ENCODE assay signal across 12 cellular contexts in genomic region chr19:17688853-17689595, GRCh38. TPM values are rescaled to one million over a fixed set of nuclear protein-coding genes. Genes with fewer than 3 reads are reported as not detected.
DNase-seq lines count a peak whose midpoint lies in the region; ATAC-seq and TF ChIP-seq lines count a peak whose summit lies in the region.
"Had no signal": no experiment of that assay in that cellular context is flagged by ENCODE, and none has a peak within 500 bp of the region (broad histone marks: within the 10 kb centered on the region; RNA-seq: fewer than 3 reads in every experiment).

No MANE protein-coding gene starts in this region.

- peak overlapping the region in 6 of 7 donors; percentile 4 to 40 (median 25) for H3K4me3 Mint-ChIP-seq in CD8-positive, alpha-beta memory T cell
- peak overlapping the region in 3 of 4 donors; percentile 10 to 40 (median 17) for H3K4me3 Mint-ChIP-seq in IgD-negative memory B cell
- H3K4me3 Mint-ChIP-seq in effector memory CD8-positive, alpha-beta T cell, result peak overlapping the region; percentile 3 to 42

- no peak for TF ChIP-seq EP300 in neural cell (conservative IDR thresholded peaks at IDR 0.05; ENCODE audit: poor library complexity, severe bottlenecking)

- peaks cover 0 to 4% (median 0%) of the 10 kb centered on the region in 3 donors for H3K36me3 Mint-ChIP-seq in CD8-positive, alpha-beta memory T cell
- no peaks in the 10 kb centered on the region for H3K36me3 Mint-ChIP-seq in IgD-negative memory B cell
- H3K36me3 Mint-ChIP-seq in effector memory CD8-positive, alpha-beta T cell (ENCODE audit: insufficient read depth), result no peaks in the 10 kb centered on the region

- TF ChIP-seq CTCF in neural cell (IDR thresholded peaks at IDR 0.05; ENCODE audit: poor library complexity, severe bottlenecking), result no peak

- no peaks in the 10 kb centered on the region for H3K9me2 ChIP-seq in neural cell (ENCODE audit: insufficient read depth, low read length)

- H3K9me3 Mint-ChIP-seq in CD8-positive, alpha-beta memory T cell, result peaks cover 0 to 7% (median 0%) of the 10 kb centered on the region in 5 donors
- peaks cover 0 to 5% (median 0%) of the 10 kb centered on the region in 3 donors for H3K9me3 Mint-ChIP-seq in IgD-negative memory B cell
- H3K9me3 Mint-ChIP-seq in effector memory CD8-positive, alpha-beta T cell, result peaks cover 0 to 2% of the 10 kb centered on the region in 2 donors

- peak overlapping the region in 3 of 8 donors; percentile 1 to 23 (median 13) for H3K27ac Mint-ChIP-seq in CD8-positive, alpha-beta memory T cell
- H3K27ac Mint-ChIP-seq in IgD-negative memory B cell, result peak overlapping the region in 1 of 3 donors; percentile 89
- H3K27ac Mint-ChIP-seq in effector memory CD8-positive, alpha-beta T cell, result no peak overlapping the region

- peak overlapping the region; percentile 44 for H3K4me2 ChIP-seq in neural cell (ENCODE audit: low read length)

- POLR2A ChIA-PET in CD8-positive, alpha-beta memory T cell (lab: Charles Lee), result no interaction called here

- no peaks in the 10 kb centered on the region for H4K20me1 ChIP-seq in neural cell (ENCODE audit: insufficient read depth)

- H3K36me3 ChIP-seq in CD8-positive, alpha-beta memory T cell (ENCODE audit: insufficient read depth, low read length), result no peaks in the 10 kb centered on the region
- H3K36me3 ChIP-seq in neural cell (ENCODE audit: insufficient read depth, low read length), result no peaks in the 10 kb centered on the region
- H3K36me3 ChIP-seq: ascending aorta, pancreas had no signal

- peaks cover 46 to 61% of the 10 kb centered on the region in 2 donors for H3K27me3 Mint-ChIP-seq in CD8-positive, alpha-beta memory T cell
- H3K27me3 Mint-ChIP-seq in IgD-negative memory B cell, result peaks cover 58% of the 10 kb centered on the region
- peaks cover 67 to 79% of the 10 kb centered on the region in 2 donors for H3K27me3 Mint-ChIP-seq in effector memory CD8-positive, alpha-beta T cell

- no peaks in the 10 kb centered on the region for H3K9me3 ChIP-seq in CD8-positive, alpha-beta memory T cell (ENCODE audit: low read length)
- no peaks in the 10 kb centered on the region for H3K9me3 ChIP-seq in neural cell (ENCODE audit: low read length)
- H3K9me3 ChIP-seq: ascending aorta, pancreas had no signal

- no peak overlapping the region for H3K27ac ChIP-seq in CD8-positive, alpha-beta memory T cell (ENCODE audit: low read depth, low read length)
- H3K27ac ChIP-seq in neural cell (ENCODE audit: low read length), result peak overlapping the region; percentile 53
- H3K27ac ChIP-seq: ascending aorta, pancreas had no signal

- intact Hi-C loops in Right ventricle myocardium superior (cut with DNase I), result no loop called here

- H3K9ac ChIP-seq in neural cell (ENCODE audit: low read length), result peak overlapping the region; percentile 89

- H3K27me3 ChIP-seq in CD8-positive, alpha-beta memory T cell (ENCODE audit: insufficient read depth, low read length, poor library complexity, severe bottlenecking), result peaks cover 44% of the 10 kb centered on the region
- no peaks in the 10 kb centered on the region for H3K27me3 ChIP-seq in neural cell (ENCODE audit: insufficient read depth, low read depth, low read length)

- ATAC-seq in effector memory CD8-positive, alpha-beta T cell (replicated peaks), result no peak
- ATAC-seq in Right ventricle myocardium superior (ENCODE audit: poor library complexity), result no peak
- no peak for ATAC-seq in HG03175 (IDR thresholded peaks at IDR 0.05; ENCODE audit: unreplicated experiment)
- ATAC-seq in GM19328 (IDR thresholded peaks at IDR 0.05; ENCODE audit: unreplicated experiment), result no peak

- peaks cover 4% of the 10 kb centered on the region for H3K4me1 ChIP-seq in CD8-positive, alpha-beta memory T cell (ENCODE audit: insufficient read depth, low read length)
- H3K4me1 ChIP-seq: pancreas had no signal

- no peak for DNase-seq in CD8-positive, alpha-beta memory T cell
- DNase-seq in effector memory CD8-positive, alpha-beta T cell, result no peak
- DNase-seq in Right ventricle myocardium superior (no peak), A172 (ENCODE audit: low spot score) (no peak)
- DNase-seq: DND-41 had no signal

- H3K79me2 ChIP-seq in neural cell (replicated peaks; ENCODE audit: insufficient read depth, low read length), result no peaks in the 10 kb centered on the region

- no peak overlapping the region for H3K4me3 ChIP-seq in CD8-positive, alpha-beta memory T cell (ENCODE audit: low read length)
- H3K4me3 ChIP-seq in neural cell (ENCODE audit: low read length), result peak overlapping the region; percentile 99
- H3K4me3 ChIP-seq: lung had no signal

- peaks cover 7 to 28% (median 11%) of the 10 kb centered on the region in 3 donors for H3K4me1 Mint-ChIP-seq in CD8-positive, alpha-beta memory T cell
- H3K4me1 Mint-ChIP-seq in IgD-negative memory B cell, result peaks cover 0 to 7% (median 6%) of the 10 kb centered on the region in 3 donors
- H3K4me1 Mint-ChIP-seq in effector memory CD8-positive, alpha-beta T cell (ENCODE audit: low read depth in 2 of 2), result peaks cover 8 to 10% of the 10 kb centered on the region in 2 donors

- TF ChIP-seq RAD21 in neural cell (conservative IDR thresholded peaks at IDR 0.05), result no peak

- H2AFZ ChIP-seq in neural cell (ENCODE audit: low read depth, low read length), result peak overlapping the region; percentile 85

- H3F3A ChIP-seq in neural cell (ENCODE audit: insufficient read depth, low read length, poor library complexity, severe bottlenecking), result no peaks in the 10 kb centered on the region

- CTCF ChIA-PET in CD8-positive, alpha-beta memory T cell (lab: Charles Lee), result no interaction called here

TF ChIP-seq in neural cell, 6 proteins besides CTCF, POLR2A, EP300 and RAD21:
- no peak for TF ChIP-seq REST (IDR thresholded peaks at IDR 0.05; ENCODE audit: borderline replicate concordance)
- TF ChIP-seq EZH2 (IDR thresholded peaks at IDR 0.05; ENCODE audit: borderline replicate concordance, insufficient read depth, low read length, poor library complexity, severe bottlenecking), result no peak
- TF ChIP-seq POLR2AphosphoS5 (IDR thresholded peaks at IDR 0.05), result no peak
- TF ChIP-seq MXI1 (conservative IDR thresholded peaks at IDR 0.05; ENCODE audit: poor library complexity, severe bottlenecking), result no peak
- TF ChIP-seq TAF1 (IDR thresholded peaks at IDR 0.05; ENCODE audit: low read depth), result no peak
- TF ChIP-seq SMC3 (conservative IDR thresholded peaks at IDR 0.05; ENCODE audit: poor library complexity), result no peak
TF ChIP-seq in neural cell: peak in this region for 0.

RNA-seq across cellular contexts. Expression of gene UNC13A, which starts 0.9 kb away (rescaled TPM):
- total RNA-seq in CD8-positive, alpha-beta memory T cell, result not detected
- not detected for polyA plus RNA-seq in CD8-positive, alpha-beta memory T cell
- polyA plus RNA-seq in IgD-negative memory B cell (not detected), neural cell (7.8 and 7.9 TPM in 2 replicates)
- 30.9 and 33.2 TPM in 2 replicates for polyA minus RNA-seq in neural cell
- total RNA-seq in Right ventricle myocardium superior, result 0.05 TPM
- total RNA-seq in A172 (2014; rRNA removed; shearing (Covaris generic)), result 0.34 and 6.2 TPM in 2 replicates

RNA-seq across cellular contexts. Expression of gene MAP1S, which starts 30.3 kb away (rescaled TPM):
- 10 to 100 TPM; 66.1 to 72.3 TPM for total RNA-seq in CD8-positive, alpha-beta memory T cell
- polyA plus RNA-seq in CD8-positive, alpha-beta memory T cell, result 43.0 TPM
- 50.3 TPM for polyA plus RNA-seq in IgD-negative memory B cell
- 5.8 and 14.0 TPM in 2 replicates for polyA plus RNA-seq in neural cell
- 30.9 and 37.0 TPM in 2 replicates for polyA minus RNA-seq in neural cell
- total RNA-seq in Right ventricle myocardium superior, result 25.1 TPM
- total RNA-seq in A172 (2014; rRNA removed; shearing (Covaris generic)), result 14.2 and 27.8 TPM in 2 replicates
